Comparison of ENCODE assay signal across 16 cellular contexts in the genomic region with DNA sequence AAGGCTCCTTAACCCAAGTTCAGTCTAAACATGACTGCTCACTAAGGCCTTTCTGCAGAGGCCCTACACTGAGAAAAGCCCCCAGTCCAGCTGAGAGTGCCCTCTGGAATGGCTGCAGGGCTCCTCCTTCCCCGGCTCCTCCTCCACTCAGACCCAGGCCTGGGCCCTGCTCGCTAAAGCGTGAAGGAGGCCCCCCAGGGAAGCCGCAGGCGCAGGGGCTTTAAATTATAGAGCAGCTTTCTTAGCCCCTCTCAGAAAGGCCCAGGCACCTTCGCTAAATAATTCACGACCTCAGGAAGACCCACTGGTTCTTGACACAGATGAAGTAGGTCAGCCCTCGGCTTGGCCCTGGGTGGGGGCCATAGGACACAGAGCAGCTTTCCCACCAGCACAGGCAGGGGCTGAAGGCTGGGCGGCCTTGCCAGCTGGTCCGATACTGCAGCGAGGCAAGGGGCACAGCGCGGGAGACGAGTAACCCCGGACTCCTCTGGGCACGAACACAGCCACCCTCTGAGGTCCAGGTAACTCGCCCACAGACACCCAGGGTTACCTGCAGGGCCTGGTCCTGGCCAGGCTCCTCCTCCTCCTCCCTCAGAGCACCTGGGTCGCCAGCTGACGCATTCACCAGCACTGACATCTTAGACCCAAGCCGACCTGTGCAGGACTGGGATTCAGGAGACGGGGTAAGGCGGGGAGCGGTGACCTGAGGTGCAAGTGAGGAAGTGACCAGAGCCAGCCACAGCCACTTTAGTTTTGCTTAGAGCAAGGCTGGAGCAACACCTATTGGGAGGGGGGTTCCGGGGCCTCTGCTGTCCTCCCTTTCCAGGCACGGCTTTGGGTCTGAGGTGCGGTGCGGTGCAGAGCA.
"Had no signal": no experiment of that assay in that cellular context is flagged by ENCODE, and none has a peak within 500 bp of the region (broad histone marks: within the 10 kb centered on the region; RNA-seq: fewer than 3 reads in every experiment).

No MANE protein-coding gene starts in this region.

- DNase-seq: activated CD4-positive, alpha-beta memory T cell treated with anti-CD3 and anti-CD28 coated beads for 36 hours; activated naive CD4-positive, alpha-beta T cell; colonic mucosa; effector CD8-positive, alpha-beta T cell; kidney glomerular epithelial cell; lower lobe of right lung; naive B cell; nucleus accumbens; stimulated activated CD4-positive, alpha-beta T cell treated with anti-CD3 and anti-CD28 coated beads, Interleukin-15, amount 100 ng/mL, for 24 hours; stimulated activated CD4-positive, alpha-beta T cell treated with anti-CD3 and anti-CD28 coated beads, Interleukin-4, amount 100 ng/mL, for 24 hours; SW 1271 had no signal

- ATAC-seq: lower lobe of right lung had no signal

- H3K27ac ChIP-seq: thoracic aorta had no signal

- H3K27me3 Mint-ChIP-seq: activated CD4-positive, alpha-beta memory T cell treated with anti-CD3 and anti-CD28 coated beads for 36 hours; naive B cell; progenitor cell of endocrine pancreas; stimulated activated naive CD8-positive, alpha-beta T cell treated with anti-CD3 and anti-CD28 coated beads, Interleukin-15, Interleukin-2, amounts not matched to agents 100 ng/mL and 50 ng/mL, for 24 hours had no signal

- H3K9me3 Mint-ChIP-seq: activated CD4-positive, alpha-beta memory T cell treated with anti-CD3 and anti-CD28 coated beads for 36 hours; mesothelial cell of epicardium; naive B cell; stimulated activated naive CD8-positive, alpha-beta T cell treated with anti-CD3 and anti-CD28 coated beads, Interleukin-15, Interleukin-2, amounts not matched to agents 100 ng/mL and 50 ng/mL, for 24 hours had no signal

- H3K4me3 ChIP-seq: colonic mucosa, hepatocyte, lower lobe of right lung, thoracic aorta had no signal

- H3K36me3 Mint-ChIP-seq: activated CD4-positive, alpha-beta memory T cell treated with anti-CD3 and anti-CD28 coated beads for 36 hours; mesothelial cell of epicardium; naive B cell had no signal

- H3K9me3 ChIP-seq: colonic mucosa, lower lobe of right lung, thoracic aorta had no signal

- H3K36me3 ChIP-seq: colonic mucosa, lower lobe of right lung, thoracic aorta had no signal

- H3K27me3 ChIP-seq: colonic mucosa, hepatocyte had no signal

- H3K4me1 ChIP-seq: colonic mucosa had no signal

- H3K27ac Mint-ChIP-seq: activated CD4-positive, alpha-beta memory T cell treated with anti-CD3 and anti-CD28 coated beads for 36 hours; mesothelial cell of epicardium; naive B cell; progenitor cell of endocrine pancreas; stimulated activated naive CD8-positive, alpha-beta T cell treated with anti-CD3 and anti-CD28 coated beads, Interleukin-15, Interleukin-2, amounts not matched to agents 100 ng/mL and 50 ng/mL, for 24 hours had no signal

- H3K4me3 Mint-ChIP-seq: activated CD4-positive, alpha-beta memory T cell treated with anti-CD3 and anti-CD28 coated beads for 36 hours; mesothelial cell of epicardium; naive B cell; stimulated activated naive CD8-positive, alpha-beta T cell treated with anti-CD3 and anti-CD28 coated beads, Interleukin-15, Interleukin-2, amounts not matched to agents 100 ng/mL and 50 ng/mL, for 24 hours had no signal

- H3K4me1 Mint-ChIP-seq: naive B cell had no signal
